Comparison of ENCODE assay signal across 9 cellular contexts in genomic region chr2:231557571-231558217, GRCh38. TPM values are rescaled to one million over a fixed set of nuclear protein-coding genes. Genes with fewer than 3 reads are reported as not detected.
A peak's percentile ranks its signal among the peaks of the same experiment; 100 is the strongest.
DNase-seq lines count a peak whose midpoint lies in the region; ATAC-seq and TF ChIP-seq lines count a peak whose summit lies in the region.
"Had no signal": no experiment of that assay in that cellular context is flagged by ENCODE, and none has a peak within 500 bp of the region (broad histone marks: within the 10 kb centered on the region; RNA-seq: fewer than 3 reads in every experiment).

No MANE protein-coding gene starts in this region.

- peaks cover 0 to 3% (median 0%) of the 10 kb centered on the region in 5 donors for H3K27me3 Mint-ChIP-seq in naive thymus-derived CD4-positive, alpha-beta T cell

- peaks cover 0 to 33% (median 9%) of the 10 kb centered on the region in 7 donors for H3K4me1 Mint-ChIP-seq in naive thymus-derived CD4-positive, alpha-beta T cell

- peaks cover 9% of the 10 kb centered on the region for H3K9me3 ChIP-seq in OCI-LY7 (ENCODE audit: low read length)
- peaks cover 0 to 7% (median 3%) of the 10 kb centered on the region in 4 donors for H3K9me3 ChIP-seq in esophagus muscularis mucosa
- peaks cover 0 to 6% (median 0%) of the 10 kb centered on the region in 3 experiments for H3K9me3 ChIP-seq in naive thymus-derived CD4-positive, alpha-beta T cell (ENCODE audit: control insufficient read depth in 2 of 3, low read length in 3 of 3)

- peak overlapping the region; percentile 57 for H2AFZ ChIP-seq in OCI-LY7 (ENCODE audit: low read length)

- H3K79me2 ChIP-seq in OCI-LY7 (ENCODE audit: insufficient read depth, low read depth, low read length) = no peaks in the 10 kb centered on the region

- WGBS in esophagus muscularis mucosa = 47% methylated on average over 10 of the region's 11 CpGs

- TF ChIP-seq POLR2A in esophagus muscularis mucosa (IDR thresholded peaks at IDR 0.05; ENCODE audit: low read depth) = no peak

- intact Hi-C loops in OCI-LY7 (cut with micrococcal nuclease; ENCODE audit: unreplicated experiment) = loop anchor here (1.0 to 2.0 kb wide), 3 partner anchors 27 to 75 kb away; partner anchors contain the start of gene NMUR1
- intact Hi-C loops in esophagus muscularis mucosa (cut with DNase I) = loop anchor here (1.0 to 5.0 kb wide), 3 partner anchors 27 to 75 kb away; partner anchors contain the start of gene NMUR1
- intact Hi-C loops in naive thymus-derived CD4-positive, alpha-beta T cell (cut with micrococcal nuclease) = loop anchor here (1.0 to 5.0 kb wide), 6 partner anchors 12 to 453 kb away; partner anchors contain the start of genes NMUR1 (in 2 of the 2) and NCL (in 1 of the 2)

- peak; percentile 93 for ATAC-seq in naive thymus-derived CD4-positive, alpha-beta T cell

- BruUV-seq in OCI-LY7 (replicated peaks; lab: Mats Ljungman, UMichigan) = no TSS peak

- H3K4me3 ChIP-seq in OCI-LY7 (ENCODE audit: low read depth, low read length, poor library complexity, severe bottlenecking) (no peak overlapping the region), esophagus muscularis mucosa (no peak overlapping the region)
- no peak overlapping the region for H3K4me3 ChIP-seq in naive thymus-derived CD4-positive, alpha-beta T cell (ENCODE audit: low read length)

- POLR2A ChIA-PET in OCI-LY7 (lab: Charles Lee) = no interaction called here
- POLR2A ChIA-PET in naive thymus-derived CD4-positive, alpha-beta T cell (lab: Charles Lee) = interaction anchor here (1.3 kb wide), 1 partner anchor 93 kb away, joined by 5 read pairs; the partner anchor contains the start of gene NCL

- peaks cover 0 to 16% (median 9%) of the 10 kb centered on the region in 11 donors for H3K9me3 Mint-ChIP-seq in naive thymus-derived CD4-positive, alpha-beta T cell

- DNase-seq in GM19240 (ENCODE audit: insufficient read length, low spot score) (peak; percentile 70), HK-2 (ENCODE audit: unreplicated experiment) (peak; percentile 47), OCI-LY7 (ENCODE audit: low spot score) (peak; percentile 88), activated T-cell treated with anti-CD3 and anti-CD28 coated beads for 24 hours (ENCODE audit: low read depth) (peak; percentile 46), esophagus muscularis mucosa (ENCODE audit: extremely low spot score) (peak; percentile 94), superior temporal gyrus (ENCODE audit: extremely low spot score) (peak; percentile 85)
- DNase-seq in naive thymus-derived CD4-positive, alpha-beta T cell = peak; percentile 29 to 79 (median 76)

- H3K36me3 Mint-ChIP-seq in naive thymus-derived CD4-positive, alpha-beta T cell = peaks cover 0 to 19% (median 10%) of the 10 kb centered on the region in 5 donors

- CTCF ChIA-PET in OCI-LY7 (lab: Charles Lee; ENCODE audit: unreplicated experiment) = no interaction called here
- CTCF ChIA-PET in naive thymus-derived CD4-positive, alpha-beta T cell (lab: Charles Lee) = interaction anchor here (1.0 to 2.1 kb wide), 6 partner anchors 11 to 81 kb away, joined by 3 to 8 read pairs (median 5); no protein-coding TSS in a partner anchor

- H3K4me3 Mint-ChIP-seq in naive thymus-derived CD4-positive, alpha-beta T cell = no peak overlapping the region

- H3K4me1 ChIP-seq in OCI-LY7 (ENCODE audit: insufficient read depth, low read length, poor library complexity, severe bottlenecking) = peaks cover 4% of the 10 kb centered on the region
- H3K4me1 ChIP-seq in esophagus muscularis mucosa = peaks cover 16 to 24% (median 21%) of the 10 kb centered on the region in 4 donors
- H3K4me1 ChIP-seq in naive thymus-derived CD4-positive, alpha-beta T cell (ENCODE audit: control insufficient read depth in 2 of 2, insufficient read depth in 2 of 2, low read length in 2 of 2) = peaks cover 0 to 5% of the 10 kb centered on the region in 2 donors

- H3K4me2 ChIP-seq in OCI-LY7 (ENCODE audit: low read length) = peak overlapping the region; percentile 29

- H3K27ac ChIP-seq in C4-2B (no peak overlapping the region), OCI-LY7 (ENCODE audit: low read depth, low read length, poor library complexity, severe bottlenecking) (no peak overlapping the region), esophagus muscularis mucosa (replicated peaks in 1 of 4) (peak overlapping the region; percentile 23 to 65 (median 55))
- H3K27ac ChIP-seq in naive thymus-derived CD4-positive, alpha-beta T cell (ENCODE audit: low read depth, low read length) = no peak overlapping the region

- no peak overlapping the region for H3K27ac Mint-ChIP-seq in naive thymus-derived CD4-positive, alpha-beta T cell

- H3K36me3 ChIP-seq in OCI-LY7 (ENCODE audit: insufficient read depth, low read length) = no peaks in the 10 kb centered on the region
- H3K36me3 ChIP-seq in esophagus muscularis mucosa = no peaks in the 10 kb centered on the region
- no peaks in the 10 kb centered on the region for H3K36me3 ChIP-seq in naive thymus-derived CD4-positive, alpha-beta T cell (ENCODE audit: control insufficient read depth in 2 of 3, insufficient read depth in 3 of 3, low read length in 3 of 3)

- TF ChIP-seq CTCF in C4-2B (conservative IDR thresholded peaks at IDR 0.05) = peak; percentile 71
- TF ChIP-seq CTCF in OCI-LY7 (conservative IDR thresholded peaks at IDR 0.05; ENCODE audit: low read length) = peak; percentile 91
- peak; percentile 55 to 81 (median 63) for TF ChIP-seq CTCF in esophagus muscularis mucosa (IDR thresholded peaks at IDR 0.05)

- no peak for TF ChIP-seq EP300 in esophagus muscularis mucosa (IDR thresholded peaks at IDR 0.05)

- no peaks in the 10 kb centered on the region for H3K27me3 ChIP-seq in esophagus muscularis mucosa
- no peaks in the 10 kb centered on the region for H3K27me3 ChIP-seq in naive thymus-derived CD4-positive, alpha-beta T cell (ENCODE audit: control insufficient read depth in 2 of 2, insufficient read depth in 2 of 2, low read length in 2 of 2)

- H4K20me1 ChIP-seq in OCI-LY7 (ENCODE audit: insufficient read depth, low read length) = no peaks in the 10 kb centered on the region

- H3K9me2 ChIP-seq in OCI-LY7 (ENCODE audit: insufficient read depth, low read length) = no peaks in the 10 kb centered on the region

RNA-seq across cellular contexts. Expression of gene NMUR1, which starts 27.4 kb away (rescaled TPM):
- not detected in 2 replicates for total RNA-seq in OCI-LY7 (2014; rRNA removed; shearing (Covaris generic))
- not detected in 2 replicates for total RNA-seq in OCI-LY7 (2022)
- 1 to 10 TPM; 1.2 to 5.4 (median 2.5) TPM for total RNA-seq in esophagus muscularis mucosa
- total RNA-seq in naive thymus-derived CD4-positive, alpha-beta T cell = 1 to 10 TPM in 2 of 5 experiments, under 1 TPM in 1, not detected in 2; 0.72 to 7.0 (median 1.4) TPM
- not detected for polyA plus RNA-seq in naive thymus-derived CD4-positive, alpha-beta T cell

RNA-seq across cellular contexts. Expression of gene TEX44, which starts 35.0 kb away (rescaled TPM):
- not detected in 2 replicates for total RNA-seq in OCI-LY7 (2014; rRNA removed; shearing (Covaris generic))
- total RNA-seq in OCI-LY7 (2022) (not detected in 2 replicates), esophagus muscularis mucosa (not detected)
- total RNA-seq in naive thymus-derived CD4-positive, alpha-beta T cell = not detected
- not detected for polyA plus RNA-seq in naive thymus-derived CD4-positive, alpha-beta T cell
- total RNA-seq: activated CD8-positive, alpha-beta memory T cell treated with anti-CD3 and anti-CD28 coated beads for 36 hours had no signal

Comparison
In these comparisons a context has a peak if more than half of its experiments do, and no peak if none do; other contexts are left out.
1. H3K27ac ChIP-seq: peak in esophagus muscularis mucosa (4 of 4); none in C4-2B (single experiment), OCI-LY7 (single experiment) and naive thymus-derived CD4-positive, alpha-beta T cell (single experiment).
2. Peak in every context shown above with its lines, with median percentiles within 50 percentile points of each other: CTCF ChIP-seq and DNase-seq.